ENCODE assay signal across 14 cellular contexts in genomic region chr2:112579280-112579679, GRCh38. TPM values are rescaled to one million over a fixed set of nuclear protein-coding genes. Genes with fewer than 3 reads are reported as not detected.
DNase-seq lines count a peak whose midpoint lies in the region; TF ChIP-seq lines count a peak whose summit lies in the region.
"Had no signal": no experiment of that assay in that cellular context is flagged by ENCODE, and none has a peak within 500 bp of the region (broad histone marks: within the 10 kb centered on the region; RNA-seq: fewer than 3 reads in every experiment).

No MANE protein-coding gene starts in this region.

- peaks cover 44% of the 10 kb centered on the region for H3K36me3 Mint-ChIP-seq in Calu3 (ENCODE audit: insufficient read depth, unreplicated experiment)
- peaks cover 24% of the 10 kb centered on the region for H3K36me3 Mint-ChIP-seq in activated CD4-positive, alpha-beta memory T cell treated with anti-CD3 and anti-CD28 coated beads, Interleukin-2, amount 10 ng/mL, durations not matched to agents 7 days and 5 days (ENCODE audit: low read depth)

- H3K27ac Mint-ChIP-seq in Calu3 (ENCODE audit: unreplicated experiment) = no peak overlapping the region
- no peak overlapping the region for H3K27ac Mint-ChIP-seq in activated CD4-positive, alpha-beta memory T cell treated with anti-CD3 and anti-CD28 coated beads, Interleukin-2, amount 10 ng/mL, durations not matched to agents 7 days and 5 days
- H3K27ac Mint-ChIP-seq: activated T-cell treated with anti-CD3 and anti-CD28 coated beads, Interleukin-2, amount 50 U/mL, for 72 hours; T-helper 17 cell had no signal

- H3K4me1 ChIP-seq in adrenal gland (replicated peaks in 1 of 2) = peaks cover 3 to 15% of the 10 kb centered on the region in 2 donors
- H3K4me1 ChIP-seq: colonic mucosa had no signal

- H3K4me1 Mint-ChIP-seq in Calu3 (ENCODE audit: low read depth, unreplicated experiment) = peaks cover 7% of the 10 kb centered on the region
- H3K4me1 Mint-ChIP-seq in activated CD4-positive, alpha-beta memory T cell treated with anti-CD3 and anti-CD28 coated beads, Interleukin-2, amount 10 ng/mL, durations not matched to agents 7 days and 5 days = peaks cover 24% of the 10 kb centered on the region

- no peak overlapping the region for H3K27ac ChIP-seq in adrenal gland
- H3K27ac ChIP-seq: colonic mucosa, tibial nerve had no signal

- intact Hi-C loops in adrenal gland (cut with DNase I) = loop anchor here in 1 of 2 donors (5.0 kb wide), 1 partner anchor 97 kb away; the partner anchor contains the start of gene TTL
- intact Hi-C loops in Calu3 (cut with micrococcal nuclease; ENCODE audit: unreplicated experiment) = no loop called here

- peak; percentile 24 for TF ChIP-seq CTCF in AG09309 (IDR thresholded peaks at IDR 0.05; ENCODE audit: control insufficient read depth, insufficient read depth, low read depth, low read length, missing control alignments)
- no peak for TF ChIP-seq CTCF in adrenal gland (IDR thresholded peaks at IDR 0.05)
- TF ChIP-seq CTCF in Calu3 (IDR thresholded peaks at IDR 0.05; ENCODE audit: unreplicated experiment) = no peak

- H3K9me3 ChIP-seq in adrenal gland (replicated peaks in 1 of 3) = no peaks in the 10 kb centered on the region
- H3K9me3 ChIP-seq: Caco-2, colonic mucosa, tibial nerve had no signal

- CTCF ChIA-PET in Calu3 (lab: Charles Lee) = no interaction called here
- CTCF ChIA-PET in activated CD4-positive, alpha-beta memory T cell treated with anti-CD3 and anti-CD28 coated beads, Interleukin-2, amount 10 ng/mL, durations not matched to agents 7 days and 5 days (lab: Charles Lee) = no interaction called here

- H3K27me3 ChIP-seq in adrenal gland = no peaks in the 10 kb centered on the region
- H3K27me3 ChIP-seq: colonic mucosa, tibial nerve had no signal

- H3K4me3 ChIP-seq in AG09309 (ENCODE audit: control insufficient read depth, low read depth, low read length) (no peak overlapping the region), adrenal gland (no peak overlapping the region)
- H3K4me3 ChIP-seq: colonic mucosa, tibial nerve had no signal

- TF ChIP-seq POLR2A in adrenal gland (IDR thresholded peaks at IDR 0.05) = no peak

- H3K36me3 ChIP-seq in adrenal gland (replicated peaks in 1 of 2) = peaks cover 0 to 24% of the 10 kb centered on the region in 2 donors
- H3K36me3 ChIP-seq: colonic mucosa had no signal

- DNase-seq in AG09309 (ENCODE audit: low read depth) (peak; percentile 71), LoVo (ENCODE audit: low spot score) (peak; percentile 9), adrenal gland (peak in 4 of 7 donors; percentile 7 to 40 (median 32)), glomerular visceral epithelial cell (ENCODE audit: extremely low spot score) (peak; percentile 81), Calu3 (no peak), COLO668 (lab: John Stamatoyannopoulos, UW; ENCODE audit: unreplicated experiment) (no peak)
- no peak for DNase-seq in stimulated activated naive CD4-positive, alpha-beta T cell treated with Interleukin-2 at 50 U/mL for 16 hours (lab: John Stamatoyannopoulos, UW)
- DNase-seq in activated CD4-positive, alpha-beta memory T cell treated with anti-CD3 and anti-CD28 coated beads, Interleukin-2, amount 10 ng/mL, durations not matched to agents 7 days and 5 days = no peak
- DNase-seq: activated T-cell treated with anti-CD3 and anti-CD28 coated beads, Interleukin-2, amount 50 U/mL, for 72 hours; Caco-2; colonic mucosa; stimulated activated CD4-positive, alpha-beta T cell treated with anti-CD3 and anti-CD28 coated beads, Interleukin-4, amount 100 ng/mL, for 24 hours; T-helper 17 cell had no signal

- H3K27me3 Mint-ChIP-seq in Calu3 (ENCODE audit: unreplicated experiment) = no peaks in the 10 kb centered on the region
- no peaks in the 10 kb centered on the region for H3K27me3 Mint-ChIP-seq in activated CD4-positive, alpha-beta memory T cell treated with anti-CD3 and anti-CD28 coated beads, Interleukin-2, amount 10 ng/mL, durations not matched to agents 7 days and 5 days
- H3K27me3 Mint-ChIP-seq: T-helper 17 cell had no signal

- no TSS peak for BruUV-seq in Calu3 (replicated peaks; lab: Mats Ljungman, UMichigan)

- no peaks in the 10 kb centered on the region for H3K9me3 Mint-ChIP-seq in Calu3 (ENCODE audit: low read depth, unreplicated experiment)
- no peaks in the 10 kb centered on the region for H3K9me3 Mint-ChIP-seq in activated CD4-positive, alpha-beta memory T cell treated with anti-CD3 and anti-CD28 coated beads, Interleukin-2, amount 10 ng/mL, durations not matched to agents 7 days and 5 days

- no peak overlapping the region for H3K4me3 Mint-ChIP-seq in Calu3 (ENCODE audit: low read depth, unreplicated experiment)
- H3K4me3 Mint-ChIP-seq in activated CD4-positive, alpha-beta memory T cell treated with anti-CD3 and anti-CD28 coated beads, Interleukin-2, amount 10 ng/mL, durations not matched to agents 7 days and 5 days = no peak overlapping the region
- H3K4me3 Mint-ChIP-seq: activated T-cell treated with anti-CD3 and anti-CD28 coated beads, Interleukin-2, amount 50 U/mL, for 72 hours; T-helper 17 cell had no signal

- POLR2A ChIA-PET in activated CD4-positive, alpha-beta memory T cell treated with anti-CD3 and anti-CD28 coated beads, Interleukin-2, amount 10 ng/mL, durations not matched to agents 7 days and 5 days (lab: Charles Lee) = no interaction called here

RNA-seq across cellular contexts. Expression of gene CHCHD5, which starts 5.1 kb away (rescaled TPM):
- 10 to 100 TPM; 19.1 to 56.5 (median 35.9) TPM for total RNA-seq in adrenal gland
- polyA plus RNA-seq in adrenal gland = 10 to 100 TPM in 2 of 3 donors, 1 to 10 TPM in 1; 8.9 to 34.3 (median 29.9) TPM
- 18.0 and 20.1 TPM in 2 replicates for total RNA-seq in Calu3 (2022)
- 10 to 100 TPM; 40.0 to 47.5 TPM for total RNA-seq in activated CD4-positive, alpha-beta memory T cell treated with anti-CD3 and anti-CD28 coated beads, Interleukin-2, amount 10 ng/mL, durations not matched to agents 7 days and 5 days

RNA-seq across cellular contexts. Expression of gene POLR1B, which starts 37.0 kb away (rescaled TPM):
- total RNA-seq in adrenal gland = 10 to 100 TPM; 10.7 to 30.3 (median 20.6) TPM
- polyA plus RNA-seq in adrenal gland = 10 to 100 TPM in 1 of 3 donors, 1 to 10 TPM in 2; 4.2 to 21.6 (median 6.8) TPM
- total RNA-seq in Calu3 (2022) = 36.4 and 36.9 TPM in 2 replicates
- 10 to 100 TPM; 23.5 to 29.0 TPM for total RNA-seq in activated CD4-positive, alpha-beta memory T cell treated with anti-CD3 and anti-CD28 coated beads, Interleukin-2, amount 10 ng/mL, durations not matched to agents 7 days and 5 days

Comparison
In these comparisons a context has a peak if more than half of its experiments do, and no peak if none do; other contexts are left out.
1. DNase-seq: peak in AG09309 (single experiment), LoVo (single experiment), adrenal gland (4 of 7) and glomerular visceral epithelial cell (single experiment); none in stimulated activated naive CD4-positive, alpha-beta T cell treated with Interleukin-2 at 50 U/mL for 16 hours (single experiment), Calu3 (single experiment), activated CD4-positive, alpha-beta memory T cell treated with anti-CD3 and anti-CD28 coated beads, Interleukin-2, amount 10 ng/mL, durations not matched to agents 7 days and 5 days (single experiment) and COLO668 (single experiment).